ENCODE assay signal across 21 cellular contexts in the genomic region with DNA sequence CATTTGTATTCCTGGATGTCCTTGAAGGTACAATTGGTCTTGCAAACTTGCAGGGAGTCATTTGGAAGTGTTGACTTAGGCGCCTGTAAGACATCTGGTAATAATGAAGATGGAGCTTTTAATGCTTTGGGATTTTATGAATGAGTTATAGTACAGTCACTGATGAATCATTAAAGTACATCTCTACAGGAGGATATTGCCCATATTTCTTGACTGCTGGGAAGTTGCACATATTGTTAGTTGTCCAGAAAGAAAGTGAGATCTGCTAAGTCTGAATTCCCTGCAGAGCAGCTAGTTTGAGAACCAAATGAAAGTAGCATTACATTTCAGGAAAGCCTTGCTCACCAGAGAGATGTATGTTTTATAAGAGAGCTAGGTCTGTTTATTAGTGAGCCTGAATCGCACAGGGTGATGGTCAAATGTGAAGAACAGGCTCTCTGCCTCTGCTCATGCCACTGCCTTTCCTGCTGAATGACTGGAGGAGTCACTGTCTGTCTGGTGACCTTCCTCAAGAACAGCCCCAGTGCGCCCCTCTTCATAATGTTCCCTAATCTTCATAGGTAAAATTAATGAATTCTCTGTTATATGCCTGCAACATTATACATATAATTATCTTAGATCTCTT.
DNase-seq lines count a peak whose midpoint lies in the region; ATAC-seq and TF ChIP-seq lines count a peak whose summit lies in the region.
"Had no signal": no experiment of that assay in that cellular context is flagged by ENCODE, and none has a peak within 500 bp of the region (broad histone marks: within the 10 kb centered on the region; RNA-seq: fewer than 3 reads in every experiment).

No MANE protein-coding gene starts in this region.

- peak; percentile 76 for ATAC-seq in Panc1
- no peak for ATAC-seq in HG03045 (IDR thresholded peaks at IDR 0.05; ENCODE audit: unreplicated experiment)
- ATAC-seq: GM12878, left lobe of liver, sciatic nerve had no signal

- DNase-seq in Daoy (ENCODE audit: low read depth) (peak; percentile 36), Panc1 (ENCODE audit: low read depth, low spot score) (peak; percentile 50), choroid plexus epithelial cell (ENCODE audit: low read depth) (peak; percentile 59), kidney glomerular epithelial cell (lab: John Stamatoyannopoulos, UW) (peak; percentile 19), DMS 273 (lab: John Stamatoyannopoulos, UW; ENCODE audit: unreplicated experiment) (no peak), endothelial cell (ENCODE audit: low spot score) (no peak), DMS79 (lab: John Stamatoyannopoulos, UW) (no peak)
- DNase-seq: activated CD4-positive, alpha-beta T cell treated with anti-CD3 and anti-CD28 coated beads, Interleukin-2, amount 50 U/mL, for 48 hours; MV-4-11; NCI-H2029; NCI-H526; OCI-M1; ovary; stimulated activated CD4-positive, alpha-beta T cell treated with anti-CD3 and anti-CD28 coated beads, Interleukin-2, amount 100 ng/mL, for 48 hours; substantia nigra; SW 1271 had no signal

- peaks cover 2% of the 10 kb centered on the region for H3K4me1 Mint-ChIP-seq in endothelial cell (ENCODE audit: unreplicated experiment)
- H3K4me1 Mint-ChIP-seq: activated naive CD4-positive, alpha-beta T cell treated with anti-CD3 and anti-CD28 coated beads, Interleukin-2, amount 50 U/mL, for 24 hours had no signal

- no peaks in the 10 kb centered on the region; the same call in 1 of the 2 replicates for H3K4me1 ChIP-seq in Panc1 (ENCODE audit: control insufficient read depth, insufficient read depth, low read length)

- H3K4me3 Mint-ChIP-seq in endothelial cell (ENCODE audit: unreplicated experiment): no peak overlapping the region
- H3K4me3 Mint-ChIP-seq: activated naive CD4-positive, alpha-beta T cell treated with anti-CD3 and anti-CD28 coated beads, Interleukin-2, amount 50 U/mL, for 24 hours had no signal

- H3K27me3 Mint-ChIP-seq in endothelial cell (ENCODE audit: unreplicated experiment): peaks cover 3% of the 10 kb centered on the region

- no peak for TF ChIP-seq CTCF in Panc1 (IDR thresholded peaks at IDR 0.05)
- TF ChIP-seq CTCF in choroid plexus epithelial cell (conservative IDR thresholded peaks at IDR 0.05; ENCODE audit: low read depth, low read length): no peak
- no peak for TF ChIP-seq CTCF in endothelial cell (IDR thresholded peaks at IDR 0.05; ENCODE audit: unreplicated experiment)

- CTCF ChIA-PET in Panc1 (lab: Charles Lee): no interaction called here

- H3K27ac ChIP-seq in Panc1 (ENCODE audit: low read length): no peak overlapping the region
- H3K27ac ChIP-seq: ovary had no signal

- no peaks in the 10 kb centered on the region for H3K27me3 ChIP-seq in Panc1 (ENCODE audit: control insufficient read depth, insufficient read depth, low read length)
- H3K27me3 ChIP-seq: ovary had no signal

- intact Hi-C loops in Panc1 (cut with micrococcal nuclease; ENCODE audit: unreplicated experiment): no loop called here

- no peaks in the 10 kb centered on the region for H3K9me3 Mint-ChIP-seq in endothelial cell (ENCODE audit: unreplicated experiment)

- no peaks in the 10 kb centered on the region for H3K9me3 ChIP-seq in Panc1 (ENCODE audit: control insufficient read depth, insufficient read depth, low read depth, low read length)
- H3K9me3 ChIP-seq: ovary had no signal

- H3K36me3 Mint-ChIP-seq in endothelial cell (ENCODE audit: low read depth, unreplicated experiment): no peaks in the 10 kb centered on the region
- H3K36me3 Mint-ChIP-seq: activated naive CD4-positive, alpha-beta T cell treated with anti-CD3 and anti-CD28 coated beads, Interleukin-2, amount 50 U/mL, for 24 hours had no signal

- H3K36me3 ChIP-seq in Panc1 (ENCODE audit: control insufficient read depth, insufficient read depth, low read length): no peaks in the 10 kb centered on the region
- H3K36me3 ChIP-seq: ovary had no signal

- in situ Hi-C loops in Panc1 (cut with HindIII; ENCODE audit: low pct_unique_long_range_greater_than_20kb, low sequenced_read_pairs): no loop called here

- POLR2A ChIA-PET in Panc1 (lab: Charles Lee): no interaction called here

- no TSS peak for BruUV-seq in Panc1 (replicated peaks; lab: Mats Ljungman, UMichigan)

- H3K4me3 ChIP-seq in Panc1 (ENCODE audit: low read depth in 2 of 2, low read length in 2 of 2) (no peak overlapping the region), choroid plexus epithelial cell (ENCODE audit: low read depth, low read length) (no peak overlapping the region)
- H3K4me3 ChIP-seq: GM12878, ovary had no signal

- H3K27ac Mint-ChIP-seq in endothelial cell (ENCODE audit: unreplicated experiment): no peak overlapping the region
- H3K27ac Mint-ChIP-seq: activated naive CD4-positive, alpha-beta T cell treated with anti-CD3 and anti-CD28 coated beads, Interleukin-2, amount 50 U/mL, for 24 hours had no signal

Comparison
In these comparisons a context has a peak if more than half of its experiments do, and no peak if none do; other contexts are left out.
1. DNase-seq: peak in Daoy (single experiment), Panc1 (single experiment), choroid plexus epithelial cell (single experiment) and kidney glomerular epithelial cell (single experiment); none in DMS 273 (single experiment), endothelial cell (single experiment) and DMS79 (single experiment).